ENCODE assay signal across 11 cellular contexts in genomic region chr5:79845448-79846197, GRCh38.
A peak's percentile ranks its signal among the peaks of the same experiment; 100 is the strongest.
DNase-seq lines count a peak whose midpoint lies in the region; ATAC-seq and TF ChIP-seq lines count a peak whose summit lies in the region.
"Had no signal": no experiment of that assay in that cellular context is flagged by ENCODE, and none has a peak within 500 bp of the region (broad histone marks: within the 10 kb centered on the region; RNA-seq: fewer than 3 reads in every experiment).

No MANE protein-coding gene starts in this region.

- no peaks in the 10 kb centered on the region for H3K4me1 Mint-ChIP-seq in natural killer cell treated with Interleukin-12 subunit alpha and Interleukin-12 subunit beta and Interleukin-15 and Interleukin-18, amount 100 ng/mL, for 72 hours (ENCODE audit: low read depth in 2 of 2)
- H3K4me1 Mint-ChIP-seq in natural killer cell = no peaks in the 10 kb centered on the region
- peaks cover 34% of the 10 kb centered on the region for H3K4me1 Mint-ChIP-seq in activated T-cell treated with anti-CD3 and anti-CD28 coated beads, Interleukin-2, amount 50 U/mL, for 72 hours (ENCODE audit: low read depth)
- H3K4me1 Mint-ChIP-seq in mesothelial cell of epicardium = peaks cover 12% of the 10 kb centered on the region

- peak in 1 of 2 donors; percentile 80 for ATAC-seq in natural killer cell treated with Interleukin-12 subunit alpha and Interleukin-12 subunit beta and Interleukin-15 and Interleukin-18, amount 100 ng/mL, for 72 hours
- ATAC-seq in natural killer cell = no peak
- ATAC-seq in activated T-cell treated with anti-CD3 and anti-CD28 coated beads, Interleukin-2, amount 50 U/mL, for 72 hours (replicated peaks in 1 of 2) = peak; percentile 94 to 96
- peak; percentile 52 for ATAC-seq in Right ventricle myocardium superior (ENCODE audit: poor library complexity)
- ATAC-seq: CD8-positive, alpha-beta T cell had no signal

- no peak overlapping the region for H3K4me3 Mint-ChIP-seq in natural killer cell treated with Interleukin-12 subunit alpha and Interleukin-12 subunit beta and Interleukin-15 and Interleukin-18, amount 100 ng/mL, for 72 hours
- no peak overlapping the region for H3K4me3 Mint-ChIP-seq in natural killer cell
- peak overlapping the region; percentile 46 to 50 for H3K4me3 Mint-ChIP-seq in activated T-cell treated with anti-CD3 and anti-CD28 coated beads, Interleukin-2, amount 50 U/mL, for 72 hours
- H3K4me3 Mint-ChIP-seq in mesothelial cell of epicardium = no peak overlapping the region
- H3K4me3 Mint-ChIP-seq: CD8-positive, alpha-beta T cell; dendritic cell treated with granulocyte-macrophage colony-stimulating factor and Interleukin-4, amounts not matched to agents 40 ng/mL and 50 ng/mL, for 4 days had no signal

- intact Hi-C loops in natural killer cell (cut with micrococcal nuclease) (no loop called here), Right ventricle myocardium superior (cut with DNase I) (no loop called here), uterus (cut with DNase I; ENCODE audit: low total_unique reads) (no loop called here)

- no peaks in the 10 kb centered on the region for H3K36me3 Mint-ChIP-seq in natural killer cell treated with Interleukin-12 subunit alpha and Interleukin-12 subunit beta and Interleukin-15 and Interleukin-18, amount 100 ng/mL, for 72 hours
- H3K36me3 Mint-ChIP-seq in natural killer cell (no peaks in the 10 kb centered on the region), mesothelial cell of epicardium (no peaks in the 10 kb centered on the region)
- H3K36me3 Mint-ChIP-seq in activated T-cell treated with anti-CD3 and anti-CD28 coated beads, Interleukin-2, amount 50 U/mL, for 72 hours (ENCODE audit: insufficient read depth in 2 of 2) = no peaks in the 10 kb centered on the region
- H3K36me3 Mint-ChIP-seq: CD8-positive, alpha-beta T cell had no signal

- no peaks in the 10 kb centered on the region for H3K9me3 Mint-ChIP-seq in natural killer cell treated with Interleukin-12 subunit alpha and Interleukin-12 subunit beta and Interleukin-15 and Interleukin-18, amount 100 ng/mL, for 72 hours
- no peaks in the 10 kb centered on the region for H3K9me3 Mint-ChIP-seq in natural killer cell
- no peaks in the 10 kb centered on the region for H3K9me3 Mint-ChIP-seq in activated T-cell treated with anti-CD3 and anti-CD28 coated beads, Interleukin-2, amount 50 U/mL, for 72 hours
- H3K9me3 Mint-ChIP-seq in mesothelial cell of epicardium = no peaks in the 10 kb centered on the region
- H3K9me3 Mint-ChIP-seq: CD8-positive, alpha-beta T cell; dendritic cell treated with granulocyte-macrophage colony-stimulating factor and Interleukin-4, amounts not matched to agents 40 ng/mL and 50 ng/mL, for 4 days had no signal

- H3K27ac Mint-ChIP-seq in natural killer cell treated with Interleukin-12 subunit alpha and Interleukin-12 subunit beta and Interleukin-15 and Interleukin-18, amount 100 ng/mL, for 72 hours = no peak overlapping the region
- H3K27ac Mint-ChIP-seq in natural killer cell (no peak overlapping the region), mesothelial cell of epicardium (no peak overlapping the region)
- H3K27ac Mint-ChIP-seq in activated T-cell treated with anti-CD3 and anti-CD28 coated beads, Interleukin-2, amount 50 U/mL, for 72 hours = peak overlapping the region; percentile 91
- H3K27ac Mint-ChIP-seq: CD8-positive, alpha-beta T cell; dendritic cell treated with granulocyte-macrophage colony-stimulating factor and Interleukin-4, amounts not matched to agents 40 ng/mL and 50 ng/mL, for 4 days had no signal

- no peak for TF ChIP-seq POLR2A in uterus (IDR thresholded peaks at IDR 0.05)

- no peaks in the 10 kb centered on the region for H3K9me3 ChIP-seq in uterus

- H3K4me1 ChIP-seq in uterus = peaks cover 0 to 5% of the 10 kb centered on the region in 2 donors

- no peak overlapping the region for H3K4me3 ChIP-seq in uterus

- H3K27me3 ChIP-seq in uterus = no peaks in the 10 kb centered on the region

- H3K27ac ChIP-seq in uterus = peak overlapping the region; percentile 61 to 65

- H3K27me3 Mint-ChIP-seq in natural killer cell treated with Interleukin-12 subunit alpha and Interleukin-12 subunit beta and Interleukin-15 and Interleukin-18, amount 100 ng/mL, for 72 hours = peaks cover 4% of the 10 kb centered on the region in 2 donors
- H3K27me3 Mint-ChIP-seq in natural killer cell (ENCODE audit: low read depth in 2 of 2) = peaks cover 3 to 5% of the 10 kb centered on the region in 2 donors
- peaks cover 12% of the 10 kb centered on the region for H3K27me3 Mint-ChIP-seq in activated T-cell treated with anti-CD3 and anti-CD28 coated beads, Interleukin-2, amount 50 U/mL, for 72 hours (ENCODE audit: low read depth)
- H3K27me3 Mint-ChIP-seq in mesothelial cell of epicardium (ENCODE audit: low read depth) = peaks cover 28% of the 10 kb centered on the region

- no peaks in the 10 kb centered on the region for H3K36me3 ChIP-seq in uterus

- no peak for TF ChIP-seq CTCF in natural killer cell (IDR thresholded peaks at IDR 0.05)
- TF ChIP-seq CTCF in uterus (IDR thresholded peaks at IDR 0.05) = no peak
- TF ChIP-seq CTCF in mesothelial cell of epicardium (IDR thresholded peaks at IDR 0.05; ENCODE audit: unreplicated experiment) = no peak

- peak; percentile 10 for DNase-seq in natural killer cell treated with Interleukin-12 subunit alpha and Interleukin-12 subunit beta and Interleukin-15 and Interleukin-18, amount 100 ng/mL, for 72 hours (ENCODE audit: low spot score)
- DNase-seq in natural killer cell (no peak), Right ventricle myocardium superior (no peak), uterus (peak in 1 of 2 donors; percentile 56), SHP77 (lab: John Stamatoyannopoulos, UW) (no peak), T-helper 9 cell (no peak), mesothelial cell of epicardium (ENCODE audit: low spot score in 2 of 2, unreplicated experiment in 2 of 2) (no peak)
- DNase-seq in activated T-cell treated with anti-CD3 and anti-CD28 coated beads, Interleukin-2, amount 50 U/mL, for 72 hours = peak; percentile 70 to 80
- DNase-seq: CD8-positive, alpha-beta T cell; NCI-H2029 had no signal

Comparison
In these comparisons a context has a peak if more than half of its experiments do, and no peak if none do; other contexts are left out.
1. DNase-seq: peak in natural killer cell treated with Interleukin-12 subunit alpha and Interleukin-12 subunit beta and Interleukin-15 and Interleukin-18, amount 100 ng/mL, for 72 hours (single experiment) and activated T-cell treated with anti-CD3 and anti-CD28 coated beads, Interleukin-2, amount 50 U/mL, for 72 hours (2 of 2); none in natural killer cell (single experiment), Right ventricle myocardium superior (single experiment), SHP77 (0 of 2), T-helper 9 cell (single experiment) and mesothelial cell of epicardium (0 of 2).
2. ATAC-seq: peak in activated T-cell treated with anti-CD3 and anti-CD28 coated beads, Interleukin-2, amount 50 U/mL, for 72 hours (2 of 2) and Right ventricle myocardium superior (single experiment); none in natural killer cell (0 of 3).
3. H3K4me3 Mint-ChIP-seq: peak in activated T-cell treated with anti-CD3 and anti-CD28 coated beads, Interleukin-2, amount 50 U/mL, for 72 hours (2 of 2); none in natural killer cell treated with Interleukin-12 subunit alpha and Interleukin-12 subunit beta and Interleukin-15 and Interleukin-18, amount 100 ng/mL, for 72 hours (single experiment), natural killer cell (single experiment) and mesothelial cell of epicardium (single experiment).